ENCODE assay signal across 19 cellular contexts in the genomic region with DNA sequence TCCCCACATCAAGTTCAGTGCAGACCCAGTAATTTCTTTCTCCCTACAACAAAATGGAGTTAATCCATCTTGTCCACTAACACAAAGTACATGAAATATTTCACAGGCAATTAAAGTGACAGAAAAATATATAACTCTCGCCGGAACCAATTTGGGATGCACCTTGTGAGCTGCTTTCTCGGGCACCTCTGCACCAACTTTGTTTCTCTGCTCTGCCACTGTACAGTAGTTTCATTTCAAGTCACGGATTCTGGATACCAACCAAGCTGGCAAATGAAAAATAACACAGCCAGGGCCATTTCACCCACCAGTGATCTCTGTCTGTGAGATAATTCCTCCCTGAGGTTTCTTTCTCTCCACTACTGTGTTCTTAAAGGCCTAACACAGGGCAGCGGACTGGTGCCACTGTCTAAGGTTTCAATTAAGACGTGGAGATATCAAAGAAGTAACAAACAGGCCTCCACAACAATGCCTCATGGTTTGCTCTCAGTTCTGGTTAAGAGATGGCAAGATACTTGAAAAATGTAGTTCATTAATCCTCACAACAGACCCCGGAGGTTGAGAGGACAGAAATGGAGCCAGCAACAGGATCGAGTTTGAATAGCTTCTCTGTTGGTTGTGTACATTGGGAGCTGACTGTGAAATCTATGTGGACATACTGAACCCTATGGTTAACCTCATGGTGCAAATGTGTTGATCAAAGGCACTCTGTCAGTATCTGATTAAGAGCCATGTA.
"Had no signal": no experiment of that assay in that cellular context is flagged by ENCODE, and none has a peak within 500 bp of the region (broad histone marks: within the 10 kb centered on the region; RNA-seq: fewer than 3 reads in every experiment).

No MANE protein-coding gene starts in this region.

- H3K27ac Mint-ChIP-seq: activated CD4-positive, alpha-beta memory T cell treated with anti-CD3 and anti-CD28 coated beads for 36 hours; activated CD4-positive, alpha-beta T cell treated with anti-CD3 and anti-CD28 coated beads for 36 hours; activated naive CD8-positive, alpha-beta T cell treated with anti-CD3 and anti-CD28 coated beads, Interleukin-2, amount 10 ng/mL, durations not matched to agents 7 days and 5 days; activated T-cell treated with anti-CD3 and anti-CD28 coated beads, Interleukin-2, amount 50 U/mL, for 24 hours; activated T-helper 2 cell treated with anti-CD3 and anti-CD28 coated beads, Interferon-gamma antibody, Interleukin-2, Interleukin-4, amounts not matched to agents 10 μg/mL and 5 μg/mL and 100 μg/mL, durations not matched to agents 14 hours and 24 hours and 36 hours; T-helper 2 cell treated with Interferon-gamma antibody and Interleukin-4, amounts not matched to agents 5 μg/mL and 100 μg/mL, for 36 hours had no signal

- H3K27me3 ChIP-seq: dorsolateral prefrontal cortex, foreskin keratinocyte, ovary, sigmoid colon, spleen had no signal

- H3K36me3 ChIP-seq: ovary, sigmoid colon, spleen had no signal

- H3K4me1 Mint-ChIP-seq: activated CD4-positive, alpha-beta T cell treated with anti-CD3 and anti-CD28 coated beads for 36 hours; activated naive CD8-positive, alpha-beta T cell treated with anti-CD3 and anti-CD28 coated beads, Interleukin-2, amount 10 ng/mL, durations not matched to agents 7 days and 5 days had no signal

- H3K27ac ChIP-seq: dorsolateral prefrontal cortex, foreskin keratinocyte, ovary, sigmoid colon, spleen had no signal

- H3K36me3 Mint-ChIP-seq: activated CD4-positive, alpha-beta memory T cell treated with anti-CD3 and anti-CD28 coated beads for 36 hours; activated naive CD8-positive, alpha-beta T cell treated with anti-CD3 and anti-CD28 coated beads, Interleukin-2, amount 10 ng/mL, durations not matched to agents 7 days and 5 days had no signal

- DNase-seq: activated CD4-positive, alpha-beta memory T cell treated with anti-CD3 and anti-CD28 coated beads for 36 hours; activated CD4-positive, alpha-beta T cell treated with anti-CD3 and anti-CD28 coated beads for 36 hours; activated naive CD4-positive, alpha-beta T cell treated with Interleukin-2 at 50 U/mL for 16 hours; activated naive CD8-positive, alpha-beta T cell treated with anti-CD3 and anti-CD28 coated beads, Interleukin-2, amount 10 ng/mL, durations not matched to agents 7 days and 5 days; activated T-cell treated with anti-CD3 and anti-CD28 coated beads, Interleukin-2, amount 50 U/mL, for 24 hours; amygdala; caudate nucleus; dorsolateral prefrontal cortex; foreskin keratinocyte; hypothalamus; left colon; midbrain; ovary; sigmoid colon; spleen; stimulated activated naive CD4-positive, alpha-beta T cell had no signal

- H3K4me3 Mint-ChIP-seq: activated CD4-positive, alpha-beta memory T cell treated with anti-CD3 and anti-CD28 coated beads for 36 hours; activated CD4-positive, alpha-beta T cell treated with anti-CD3 and anti-CD28 coated beads for 36 hours; activated naive CD8-positive, alpha-beta T cell treated with anti-CD3 and anti-CD28 coated beads, Interleukin-2, amount 10 ng/mL, durations not matched to agents 7 days and 5 days; activated T-cell treated with anti-CD3 and anti-CD28 coated beads, Interleukin-2, amount 50 U/mL, for 24 hours; T-helper 2 cell treated with Interferon-gamma antibody and Interleukin-4, amounts not matched to agents 5 μg/mL and 100 μg/mL, for 36 hours had no signal

- H3K9me3 ChIP-seq: ovary, sigmoid colon had no signal

- H3K27me3 Mint-ChIP-seq: activated CD4-positive, alpha-beta memory T cell treated with anti-CD3 and anti-CD28 coated beads for 36 hours; activated CD4-positive, alpha-beta T cell treated with anti-CD3 and anti-CD28 coated beads for 36 hours; activated naive CD8-positive, alpha-beta T cell treated with anti-CD3 and anti-CD28 coated beads, Interleukin-2, amount 10 ng/mL, durations not matched to agents 7 days and 5 days; activated T-cell treated with anti-CD3 and anti-CD28 coated beads, Interleukin-2, amount 50 U/mL, for 24 hours had no signal

- H3K4me1 ChIP-seq: foreskin keratinocyte, sigmoid colon, spleen had no signal

- H3K9me3 Mint-ChIP-seq: activated T-cell treated with anti-CD3 and anti-CD28 coated beads, Interleukin-2, amount 50 U/mL, for 24 hours had no signal

- H3K4me3 ChIP-seq: dorsolateral prefrontal cortex, lung, ovary, sigmoid colon, spleen had no signal
